ENCODE assay signal across 21 cellular contexts in the genomic region with DNA sequence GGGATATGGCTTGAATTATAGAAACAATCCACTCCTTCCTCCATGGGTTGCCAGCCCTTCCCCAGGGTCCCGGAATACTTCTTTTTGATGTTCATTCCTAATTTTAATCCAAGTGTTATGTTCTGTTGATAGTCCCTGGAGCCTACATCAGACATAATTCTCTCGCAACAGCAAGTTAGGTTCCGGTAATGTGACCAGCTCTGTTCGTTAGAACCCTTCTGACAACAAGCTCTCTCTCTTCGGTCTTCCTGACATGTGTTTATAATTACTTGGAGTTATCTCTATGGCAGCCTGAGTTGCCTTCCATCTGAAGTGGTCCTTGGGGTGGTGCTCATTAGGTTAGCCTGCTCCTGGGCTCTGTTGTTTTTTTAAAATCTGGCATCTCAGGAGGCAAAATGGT.
DNase-seq lines count a peak whose midpoint lies in the region; ATAC-seq and TF ChIP-seq lines count a peak whose summit lies in the region.
"Had no signal": no experiment of that assay in that cellular context is flagged by ENCODE, and none has a peak within 500 bp of the region (broad histone marks: within the 10 kb centered on the region; RNA-seq: fewer than 3 reads in every experiment).

No MANE protein-coding gene starts in this region.

- no peaks in the 10 kb centered on the region for H3K9me3 ChIP-seq in CD4-positive, alpha-beta T cell (ENCODE audit: control insufficient read depth, low read length)

- intact Hi-C loops in activated CD4-positive, alpha-beta T cell treated with anti-CD3 and anti-CD28 coated beads for 36 hours (cut with DNase I, micrococcal nuclease), result loop anchor here in 1 of 2 experiments (10.0 kb wide), 2 partner anchors 1036 to 1284 kb away; no protein-coding TSS in a partner anchor
- intact Hi-C loops in CD4-positive, alpha-beta T cell (cut with DNase I, micrococcal nuclease), result loop anchor here in 1 of 2 experiments (10.0 kb wide), 1 partner anchor 104 kb away; no protein-coding TSS in a partner anchor

- no peak for DNase-seq in activated CD4-positive, alpha-beta T cell treated with anti-CD3 and anti-CD28 coated beads for 36 hours
- DNase-seq in activated CD4-positive, alpha-beta T cell treated with anti-CD3 and anti-CD28 coated beads for 4 hours, result no peak
- DNase-seq in CD4-positive, alpha-beta T cell, result no peak
- DNase-seq in naive B cell (peak; percentile 51), epidermal melanocyte (ENCODE audit: insufficient read length, low spot score) (no peak), activated gamma-delta T cell (lab: John Stamatoyannopoulos, UW) (no peak)
- DNase-seq: activated CD8-positive, alpha-beta memory T cell treated with anti-CD3 and anti-CD28 coated beads, Interleukin-2, amount 50 U/mL, for 48 hours; anterior cingulate cortex; Calu3; cerebellar nuclear complex; GDM1; KG1; midbrain; NCI-H1105 treated with DMSO at 0.1 percent for 48 hours; NCI-H524 treated with DMSO at 0.1 percent for 48 hours; SW 1271; WERI-Rb-1 had no signal

- no peak overlapping the region for H3K4me3 Mint-ChIP-seq in activated CD4-positive, alpha-beta T cell treated with anti-CD3 and anti-CD28 coated beads for 36 hours
- H3K4me3 Mint-ChIP-seq in CD4-positive, alpha-beta T cell, result no peak overlapping the region
- peak overlapping the region; percentile 23 to 90 (median 75) for H3K4me3 Mint-ChIP-seq in naive B cell

- no peak overlapping the region for H3K27ac ChIP-seq in CD4-positive, alpha-beta T cell (ENCODE audit: low read depth, low read length)
- H3K27ac ChIP-seq: hepatocyte, WERI-Rb-1 had no signal

- peaks cover 33% of the 10 kb centered on the region for H3K36me3 Mint-ChIP-seq in activated CD4-positive, alpha-beta T cell treated with anti-CD3 and anti-CD28 coated beads for 36 hours (ENCODE audit: low read depth)
- H3K36me3 Mint-ChIP-seq in CD4-positive, alpha-beta T cell (ENCODE audit: low read depth), result no peaks in the 10 kb centered on the region
- peaks cover 0 to 10% of the 10 kb centered on the region in 2 donors for H3K36me3 Mint-ChIP-seq in naive B cell

- no peak for TF ChIP-seq CTCF in CD4-positive, alpha-beta T cell (IDR thresholded peaks at IDR 0.05)

- no peaks in the 10 kb centered on the region for H3K27me3 ChIP-seq in CD4-positive, alpha-beta T cell (ENCODE audit: control insufficient read depth, insufficient read depth, low read length)
- H3K27me3 ChIP-seq: hepatocyte had no signal

- CTCF ChIA-PET in activated CD4-positive, alpha-beta T cell treated with anti-CD3 and anti-CD28 coated beads for 36 hours (lab: Charles Lee), result interaction anchor here (1.4 kb wide), 1 partner anchor 28 kb away, joined by 3 read pairs; no protein-coding TSS in a partner anchor
- CTCF ChIA-PET in CD4-positive, alpha-beta T cell (lab: Charles Lee), result no interaction called here

- H3K4me1 Mint-ChIP-seq in activated CD4-positive, alpha-beta T cell treated with anti-CD3 and anti-CD28 coated beads for 36 hours, result peaks cover 93% of the 10 kb centered on the region
- peaks cover 42% of the 10 kb centered on the region for H3K4me1 Mint-ChIP-seq in CD4-positive, alpha-beta T cell (ENCODE audit: low read depth)
- H3K4me1 Mint-ChIP-seq in naive B cell, result peaks cover 61 to 71% (median 67%) of the 10 kb centered on the region in 3 donors

- ATAC-seq in activated CD4-positive, alpha-beta T cell treated with anti-CD3 and anti-CD28 coated beads for 36 hours, result no peak
- ATAC-seq in CD4-positive, alpha-beta T cell (ENCODE audit: poor library complexity), result no peak
- ATAC-seq in SK-N-SH treated with all-trans-retinoic acid at 6 μM for 48 hours (no peak), naive B cell (ENCODE audit: low read depth in 2 of 2) (peak; percentile 41 to 42), HG03108 (IDR thresholded peaks at IDR 0.05; ENCODE audit: unreplicated experiment) (no peak)
- ATAC-seq: Panc1 had no signal

- no peaks in the 10 kb centered on the region for H3K27me3 Mint-ChIP-seq in activated CD4-positive, alpha-beta T cell treated with anti-CD3 and anti-CD28 coated beads for 36 hours
- H3K27me3 Mint-ChIP-seq in CD4-positive, alpha-beta T cell, result no peaks in the 10 kb centered on the region
- H3K27me3 Mint-ChIP-seq in naive B cell, result no peaks in the 10 kb centered on the region

- peak overlapping the region; percentile 84 for H3K27ac Mint-ChIP-seq in activated CD4-positive, alpha-beta T cell treated with anti-CD3 and anti-CD28 coated beads for 36 hours
- H3K27ac Mint-ChIP-seq in CD4-positive, alpha-beta T cell, result peak overlapping the region; percentile 13
- peak overlapping the region; percentile 96 to 99 (median 98) for H3K27ac Mint-ChIP-seq in naive B cell

- POLR2A ChIA-PET in activated CD4-positive, alpha-beta T cell treated with anti-CD3 and anti-CD28 coated beads for 36 hours (lab: Charles Lee), result no interaction called here
- POLR2A ChIA-PET in CD4-positive, alpha-beta T cell (lab: Charles Lee), result no interaction called here

- H3K9me3 Mint-ChIP-seq in activated CD4-positive, alpha-beta T cell treated with anti-CD3 and anti-CD28 coated beads for 36 hours (ENCODE audit: low read depth), result peaks cover 16% of the 10 kb centered on the region
- no peaks in the 10 kb centered on the region for H3K9me3 Mint-ChIP-seq in CD4-positive, alpha-beta T cell
- peaks cover 0 to 11% (median 2%) of the 10 kb centered on the region in 7 donors for H3K9me3 Mint-ChIP-seq in naive B cell

TF ChIP-seq in SK-N-SH treated with all-trans-retinoic acid at 6 μM for 48 hours, 23 proteins besides CTCF, POLR2A, EP300 and RAD21:
- no peak for TF ChIP-seq OSR1 (CRISPR knock-in tag; IDR thresholded peaks at IDR 0.05)
- no peak for TF ChIP-seq ZFP3 (CRISPR knock-in tag; IDR thresholded peaks at IDR 0.05)
- TF ChIP-seq TCF4 (CRISPR knock-in tag; IDR thresholded peaks at IDR 0.05; ENCODE audit: borderline replicate concordance), result peak; percentile 66; the same call in 1 of the 2 replicates

Comparison
In these comparisons a context has a peak if more than half of its experiments do, and no peak if none do; other contexts are left out.
1. ATAC-seq: peak in naive B cell (2 of 2); none in activated CD4-positive, alpha-beta T cell treated with anti-CD3 and anti-CD28 coated beads for 36 hours (single experiment), CD4-positive, alpha-beta T cell (single experiment), SK-N-SH treated with all-trans-retinoic acid at 6 μM for 48 hours (single experiment) and HG03108 (single experiment).
2. H3K27ac Mint-ChIP-seq: peak in every context shown above with its lines; median percentile 98 in naive B cell; 84 in activated CD4-positive, alpha-beta T cell treated with anti-CD3 and anti-CD28 coated beads for 36 hours; 13 in CD4-positive, alpha-beta T cell.
3. H3K4me3 Mint-ChIP-seq: peak in naive B cell (8 of 8); none in activated CD4-positive, alpha-beta T cell treated with anti-CD3 and anti-CD28 coated beads for 36 hours (single experiment) and CD4-positive, alpha-beta T cell (single experiment).